ENCODE assay signal across 17 cellular contexts in genomic region chr6:30789606-30790005, GRCh38. TPM values are rescaled to one million over a fixed set of nuclear protein-coding genes. Genes with fewer than 3 reads are reported as not detected.
DNase-seq lines count a peak whose midpoint lies in the region; ATAC-seq, FAIRE-seq and TF ChIP-seq lines count a peak whose summit lies in the region.
"Had no signal": no experiment of that assay in that cellular context is flagged by ENCODE, and none has a peak within 500 bp of the region (broad histone marks: within the 10 kb centered on the region; RNA-seq: fewer than 3 reads in every experiment).

No MANE protein-coding gene starts in this region.

- peaks cover 85% of the 10 kb centered on the region for H3K4me1 Mint-ChIP-seq in activated CD4-positive, alpha-beta T cell treated with anti-CD3 and anti-CD28 coated beads, Interleukin-2, amount 10 ng/mL, durations not matched to agents 7 days and 5 days
- peaks cover 75% of the 10 kb centered on the region for H3K4me1 Mint-ChIP-seq in CD14-positive monocyte
- peaks cover 88% of the 10 kb centered on the region for H3K4me1 Mint-ChIP-seq in activated CD8-positive, alpha-beta T cell treated with anti-CD3 and anti-CD28 coated beads, Interleukin-2, amount 10 ng/mL, durations not matched to agents 7 days and 5 days (ENCODE audit: low read depth)
- peaks cover 33 to 79% (median 66%) of the 10 kb centered on the region in 7 donors for H3K4me1 Mint-ChIP-seq in naive thymus-derived CD4-positive, alpha-beta T cell

- ATAC-seq in activated CD8-positive, alpha-beta T cell treated with anti-CD3 and anti-CD28 coated beads, Interleukin-2, amount 10 ng/mL, durations not matched to agents 7 days and 5 days = no peak
- no peak for ATAC-seq in naive thymus-derived CD4-positive, alpha-beta T cell
- ATAC-seq in HG03045 (IDR thresholded peaks at IDR 0.05; ENCODE audit: unreplicated experiment) = no peak
- ATAC-seq: Right ventricle myocardium inferior had no signal

- intact Hi-C loops in CD14-positive monocyte (cut with micrococcal nuclease) = loop anchor here in 1 of 2 donors (5.0 kb wide), 1 partner anchor 33 kb away; no protein-coding TSS in a partner anchor
- intact Hi-C loops in naive thymus-derived CD4-positive, alpha-beta T cell (cut with micrococcal nuclease) = loop anchor here in 1 of 2 donors (2.0 kb wide), 1 partner anchor 25 kb away; no protein-coding TSS in a partner anchor

- no peak for TF ChIP-seq POLR2A in H54 (IDR thresholded peaks at IDR 0.05; ENCODE audit: low read depth, low read length)

- CTCF ChIA-PET in activated CD4-positive, alpha-beta T cell treated with anti-CD3 and anti-CD28 coated beads, Interleukin-2, amount 10 ng/mL, durations not matched to agents 7 days and 5 days (lab: Charles Lee) = interaction anchor here (0.7 to 1.4 kb wide), 2 partner anchors 83 to 298 kb away, joined by 3 read pairs; no protein-coding TSS in a partner anchor
- CTCF ChIA-PET in activated CD8-positive, alpha-beta T cell treated with anti-CD3 and anti-CD28 coated beads, Interleukin-2, amount 10 ng/mL, durations not matched to agents 7 days and 5 days (lab: Charles Lee) = interaction anchor here (0.7 to 3.0 kb wide), 9 partner anchors 26 to 298 kb away, joined by 3 to 14 read pairs (median 6); partner anchors contain the start of gene IER3
- CTCF ChIA-PET in naive thymus-derived CD4-positive, alpha-beta T cell (lab: Charles Lee) = interaction anchor here (1.0 to 1.1 kb wide), 2 partner anchors 31 to 67 kb away, joined by 3 read pairs; no protein-coding TSS in a partner anchor

- no peak overlapping the region for H3K4me3 Mint-ChIP-seq in activated CD4-positive, alpha-beta T cell treated with anti-CD3 and anti-CD28 coated beads, Interleukin-2, amount 10 ng/mL, durations not matched to agents 7 days and 5 days
- no peak overlapping the region for H3K4me3 Mint-ChIP-seq in CD14-positive monocyte
- peak overlapping the region; percentile 53 for H3K4me3 Mint-ChIP-seq in activated CD8-positive, alpha-beta T cell treated with anti-CD3 and anti-CD28 coated beads, Interleukin-2, amount 10 ng/mL, durations not matched to agents 7 days and 5 days
- H3K4me3 Mint-ChIP-seq in naive thymus-derived CD4-positive, alpha-beta T cell = peak overlapping the region in 2 of 10 donors; percentile 23 to 65
- H3K4me3 Mint-ChIP-seq: CD8-positive, alpha-beta memory T cell had no signal

- H3K36me3 ChIP-seq in naive thymus-derived CD4-positive, alpha-beta T cell (ENCODE audit: control insufficient read depth in 2 of 3, insufficient read depth in 3 of 3, low read length in 3 of 3) = no peaks in the 10 kb centered on the region

- no peak for TF ChIP-seq CTCF in CD14-positive monocyte (IDR thresholded peaks at IDR 0.05)
- no peak for TF ChIP-seq CTCF in GM13976 (IDR thresholded peaks at IDR 0.05; ENCODE audit: borderline replicate concordance, control extremely low read depth, extremely low read depth, insufficient read depth, missing control alignments)

- H3K4me1 ChIP-seq in naive thymus-derived CD4-positive, alpha-beta T cell (ENCODE audit: control insufficient read depth in 2 of 2, insufficient read depth in 2 of 2, low read length in 2 of 2) = peaks cover 19 to 35% of the 10 kb centered on the region in 2 donors

- H3K9me3 Mint-ChIP-seq in activated CD4-positive, alpha-beta T cell treated with anti-CD3 and anti-CD28 coated beads, Interleukin-2, amount 10 ng/mL, durations not matched to agents 7 days and 5 days = peaks cover 2% of the 10 kb centered on the region
- H3K9me3 Mint-ChIP-seq in CD14-positive monocyte = no peaks in the 10 kb centered on the region
- no peaks in the 10 kb centered on the region for H3K9me3 Mint-ChIP-seq in activated CD8-positive, alpha-beta T cell treated with anti-CD3 and anti-CD28 coated beads, Interleukin-2, amount 10 ng/mL, durations not matched to agents 7 days and 5 days (ENCODE audit: insufficient read depth)
- H3K9me3 Mint-ChIP-seq in naive thymus-derived CD4-positive, alpha-beta T cell = no peaks in the 10 kb centered on the region
- H3K9me3 Mint-ChIP-seq: CD8-positive, alpha-beta memory T cell had no signal

- DNase-seq in activated CD4-positive, alpha-beta T cell treated with anti-CD3 and anti-CD28 coated beads, Interleukin-2, amount 10 ng/mL, durations not matched to agents 7 days and 5 days = no peak
- no peak for DNase-seq in activated CD4-positive, alpha-beta T cell treated with anti-CD3 and anti-CD28 coated beads, Interleukin-2, amount 50 U/mL, for 4 hours
- no peak for DNase-seq in CD14-positive monocyte (ENCODE audit: low spot score)
- DNase-seq in activated CD8-positive, alpha-beta T cell treated with anti-CD3 and anti-CD28 coated beads, Interleukin-2, amount 10 ng/mL, durations not matched to agents 7 days and 5 days = no peak
- DNase-seq in naive thymus-derived CD4-positive, alpha-beta T cell = no peak
- DNase-seq in H54 (ENCODE audit: insufficient read length, low spot score) = no peak
- no peak for DNase-seq in GM13976 (ENCODE audit: low spot score)
- DNase-seq: CD8-positive, alpha-beta memory T cell; GOT3; Karpas-422; MM.1S; NCI-H1105; NCI-H187; NCI-H774; PC-9 had no signal

- POLR2A ChIA-PET in activated CD4-positive, alpha-beta T cell treated with anti-CD3 and anti-CD28 coated beads, Interleukin-2, amount 10 ng/mL, durations not matched to agents 7 days and 5 days (lab: Charles Lee) = interaction anchor here (0.6 kb wide), 1 partner anchor 464 kb away, joined by 3 read pairs; no protein-coding TSS in a partner anchor
- POLR2A ChIA-PET in activated CD8-positive, alpha-beta T cell treated with anti-CD3 and anti-CD28 coated beads, Interleukin-2, amount 10 ng/mL, durations not matched to agents 7 days and 5 days (lab: Charles Lee) = interaction anchor here (1.0 to 6.1 kb wide), 3 partner anchors 22 to 63 kb away, joined by 6 to 46 read pairs (median 13); partner anchors contain the start of gene IER3
- POLR2A ChIA-PET in naive thymus-derived CD4-positive, alpha-beta T cell (lab: Charles Lee) = interaction anchor here (0.9 to 2.1 kb wide), 4 partner anchors 9 to 752 kb away, joined by 3 to 7 read pairs (median 6); partner anchors contain the start of gene DDX39B

- in situ Hi-C loops in GM13976 (cut with MboI; ENCODE audit: low sequenced_read_pairs, unreplicated experiment) = no loop called here

- no peaks in the 10 kb centered on the region for H3K27me3 ChIP-seq in naive thymus-derived CD4-positive, alpha-beta T cell (ENCODE audit: control insufficient read depth in 2 of 2, insufficient read depth in 2 of 2, low read length in 2 of 2)

- H3K9me3 ChIP-seq in naive thymus-derived CD4-positive, alpha-beta T cell (ENCODE audit: control insufficient read depth in 2 of 3, low read length in 3 of 3) = no peaks in the 10 kb centered on the region

- no peak for FAIRE-seq in H54 (lab: Jason Lieb, UNC)

- peak overlapping the region; percentile 84 for H3K27ac Mint-ChIP-seq in activated CD4-positive, alpha-beta T cell treated with anti-CD3 and anti-CD28 coated beads, Interleukin-2, amount 10 ng/mL, durations not matched to agents 7 days and 5 days
- peak overlapping the region in 6 of 7 donors; percentile 19 to 96 (median 94) for H3K27ac Mint-ChIP-seq in CD14-positive monocyte
- H3K27ac Mint-ChIP-seq in activated CD8-positive, alpha-beta T cell treated with anti-CD3 and anti-CD28 coated beads, Interleukin-2, amount 10 ng/mL, durations not matched to agents 7 days and 5 days = peak overlapping the region; percentile 90
- peak overlapping the region in 5 of 9 donors; percentile 8 to 73 (median 48) for H3K27ac Mint-ChIP-seq in naive thymus-derived CD4-positive, alpha-beta T cell

- no peak overlapping the region for H3K4me3 ChIP-seq in naive thymus-derived CD4-positive, alpha-beta T cell (ENCODE audit: low read length)
- H3K4me3 ChIP-seq: PC-9 had no signal

- H3K36me3 Mint-ChIP-seq in activated CD4-positive, alpha-beta T cell treated with anti-CD3 and anti-CD28 coated beads, Interleukin-2, amount 10 ng/mL, durations not matched to agents 7 days and 5 days (ENCODE audit: low read depth) = peaks cover 5% of the 10 kb centered on the region
- H3K36me3 Mint-ChIP-seq in CD14-positive monocyte = no peaks in the 10 kb centered on the region
- H3K36me3 Mint-ChIP-seq in activated CD8-positive, alpha-beta T cell treated with anti-CD3 and anti-CD28 coated beads, Interleukin-2, amount 10 ng/mL, durations not matched to agents 7 days and 5 days (ENCODE audit: low read depth) = peaks cover 11% of the 10 kb centered on the region
- H3K36me3 Mint-ChIP-seq in naive thymus-derived CD4-positive, alpha-beta T cell = peaks cover 0 to 2% (median 0%) of the 10 kb centered on the region in 5 donors
- H3K36me3 Mint-ChIP-seq: CD8-positive, alpha-beta memory T cell had no signal

- no peaks in the 10 kb centered on the region for H3K27me3 Mint-ChIP-seq in activated CD4-positive, alpha-beta T cell treated with anti-CD3 and anti-CD28 coated beads, Interleukin-2, amount 10 ng/mL, durations not matched to agents 7 days and 5 days
- peaks cover 0 to 6% (median 0%) of the 10 kb centered on the region in 3 donors for H3K27me3 Mint-ChIP-seq in CD14-positive monocyte (ENCODE audit: low read depth in 3 of 3)
- no peaks in the 10 kb centered on the region for H3K27me3 Mint-ChIP-seq in activated CD8-positive, alpha-beta T cell treated with anti-CD3 and anti-CD28 coated beads, Interleukin-2, amount 10 ng/mL, durations not matched to agents 7 days and 5 days (ENCODE audit: low read depth)
- no peaks in the 10 kb centered on the region for H3K27me3 Mint-ChIP-seq in naive thymus-derived CD4-positive, alpha-beta T cell
- H3K27me3 Mint-ChIP-seq: CD8-positive, alpha-beta memory T cell had no signal

- H3K27ac ChIP-seq in naive thymus-derived CD4-positive, alpha-beta T cell (ENCODE audit: low read depth, low read length) = no peak overlapping the region
- H3K27ac ChIP-seq: PC-9 had no signal

RNA-seq across cellular contexts. Expression of gene IER3, which starts 45.3 kb away (rescaled TPM):
- 10 to 100 TPM; 30.5 to 34.9 TPM for total RNA-seq in activated CD4-positive, alpha-beta T cell treated with anti-CD3 and anti-CD28 coated beads, Interleukin-2, amount 10 ng/mL, durations not matched to agents 7 days and 5 days
- 10 to 100 TPM; 30.6 to 53.2 TPM for polyA plus RNA-seq in CD14-positive monocyte
- total RNA-seq in activated CD8-positive, alpha-beta T cell treated with anti-CD3 and anti-CD28 coated beads, Interleukin-2, amount 10 ng/mL, durations not matched to agents 7 days and 5 days = 10 to 100 TPM; 76.6 to 82.9 TPM
- total RNA-seq in naive thymus-derived CD4-positive, alpha-beta T cell = 10 to 100 TPM; 10.8 to 69.9 (median 26.7) TPM
- polyA plus RNA-seq in naive thymus-derived CD4-positive, alpha-beta T cell = 1 to 10 TPM; 2.2 to 2.8 TPM

RNA-seq across cellular contexts. Expression of gene FLOT1, which starts 47.1 kb away (rescaled TPM):
- 100 to 1,000 TPM; 199 to 213 TPM for total RNA-seq in activated CD4-positive, alpha-beta T cell treated with anti-CD3 and anti-CD28 coated beads, Interleukin-2, amount 10 ng/mL, durations not matched to agents 7 days and 5 days
- polyA plus RNA-seq in CD14-positive monocyte = 100 to 1,000 TPM; 124 to 153 TPM
- total RNA-seq in activated CD8-positive, alpha-beta T cell treated with anti-CD3 and anti-CD28 coated beads, Interleukin-2, amount 10 ng/mL, durations not matched to agents 7 days and 5 days = 100 to 1,000 TPM; 314 to 317 TPM
- 100 to 1,000 TPM in 1 of 5 experiments, 10 to 100 TPM in 4; 59.4 to 204 (median 81.3) TPM for total RNA-seq in naive thymus-derived CD4-positive, alpha-beta T cell
- 100 to 1,000 TPM; 107 to 132 TPM for polyA plus RNA-seq in naive thymus-derived CD4-positive, alpha-beta T cell
